Comparison of ENCODE assay signal across 8 cellular contexts in the genomic region with DNA sequence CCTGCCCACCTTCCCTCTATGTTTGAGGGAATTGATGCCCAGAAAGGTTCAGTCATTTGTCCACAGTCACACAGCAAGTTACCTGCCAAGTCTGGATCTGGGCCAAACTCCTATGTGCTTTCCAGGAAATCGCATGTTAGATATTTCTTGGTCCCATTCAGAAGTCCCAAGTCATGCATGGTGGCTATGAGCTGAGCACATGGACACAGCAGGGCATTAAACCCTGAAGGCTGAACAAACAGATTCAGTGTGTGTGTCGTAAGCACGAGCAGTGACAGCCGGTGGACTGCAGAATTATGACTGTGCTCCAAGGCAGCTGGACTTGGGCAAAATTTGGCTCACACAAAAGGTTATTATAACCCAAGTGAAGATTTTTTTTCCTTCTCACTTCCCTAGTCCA. TPM values are rescaled to one million over a fixed set of nuclear protein-coding genes. Genes with fewer than 3 reads are reported as not detected.
A peak's percentile ranks its signal among the peaks of the same experiment; 100 is the strongest.
DNase-seq lines count a peak whose midpoint lies in the region; ATAC-seq, FAIRE-seq and TF ChIP-seq lines count a peak whose summit lies in the region.

No MANE protein-coding gene starts in this region.

- no peaks in the 10 kb centered on the region for H3K9me2 ChIP-seq in GM23338 (ENCODE audit: insufficient read depth)

- H3K4me3 Mint-ChIP-seq in GM23338, result no peak overlapping the region

- H3K27me3 Mint-ChIP-seq in GM23338 (ENCODE audit: insufficient read depth, low read depth, poor library complexity), result peaks cover 6% of the 10 kb centered on the region

- H3K36me3 ChIP-seq in brain microvascular endothelial cell (replicated peaks), result no peaks in the 10 kb centered on the region
- H3K36me3 ChIP-seq in GM23338 (ENCODE audit: insufficient read depth), result no peaks in the 10 kb centered on the region
- H3K36me3 ChIP-seq in small intestine (ENCODE audit: control insufficient read depth in 2 of 2, insufficient read depth in 2 of 2, low read length in 2 of 2), result no peaks in the 10 kb centered on the region

- no peak overlapping the region for H2AFZ ChIP-seq in GM23338

- no peaks in the 10 kb centered on the region for H3F3A ChIP-seq in GM23338 (replicated peaks; ENCODE audit: low read depth)

- peaks cover 17% of the 10 kb centered on the region; the same call in 2 of the 3 replicates for H3K4me1 Mint-ChIP-seq in GM23338

- no peak for FAIRE-seq in small intestine (lab: Jason Lieb, UNC)

- TF ChIP-seq CTCF in AG10803 (conservative IDR thresholded peaks at IDR 0.05; ENCODE audit: low read length) (no peak), NB4 (IDR thresholded peaks at IDR 0.05; ENCODE audit: low read depth, low read length) (no peak), brain microvascular endothelial cell (IDR thresholded peaks at IDR 0.05; ENCODE audit: low read depth, low read length, missing control alignments) (no peak), GM23338 (conservative IDR thresholded peaks at IDR 0.05; ENCODE audit: low read depth in 2 of 2) (no peak)

- in situ Hi-C loops in brain microvascular endothelial cell (cut with HindIII; ENCODE audit: low pct_ligation_motif_present, low sequenced_read_pairs), result no loop called here

- no peaks in the 10 kb centered on the region for H3K9me3 Mint-ChIP-seq in GM23338

- 23 to 38% (median 33%) methylated on average over 4 of the region's 4 CpGs for WGBS in small intestine, 3 donors

- ATAC-seq in GM23338 (no peak), GM19397 (IDR thresholded peaks at IDR 0.05; ENCODE audit: unreplicated experiment) (no peak), HG02973 (IDR thresholded peaks at IDR 0.05; ENCODE audit: unreplicated experiment) (no peak)

- H3K79me2 ChIP-seq in GM23338 (replicated peaks; ENCODE audit: insufficient read depth), result no peaks in the 10 kb centered on the region

- H3K9me3 ChIP-seq in small intestine (ENCODE audit: control insufficient read depth, low read depth), result no peaks in the 10 kb centered on the region

- peaks cover 1% of the 10 kb centered on the region for H3K27me3 ChIP-seq in brain microvascular endothelial cell (replicated peaks)
- H3K27me3 ChIP-seq in GM23338 (ENCODE audit: insufficient read depth), result no peaks in the 10 kb centered on the region
- H3K27me3 ChIP-seq in small intestine (ENCODE audit: control insufficient read depth in 2 of 2, insufficient read depth in 2 of 2, low read length in 2 of 2), result no peaks in the 10 kb centered on the region

- H3K27ac ChIP-seq in brain microvascular endothelial cell (no peak overlapping the region), GM23338 (ENCODE audit: low read depth) (no peak overlapping the region), small intestine (ENCODE audit: low read depth in 1 of 2, low read length in 1 of 2) (no peak overlapping the region)

- H3K4me3 ChIP-seq in AG10803 (ENCODE audit: low read length) (no peak overlapping the region), NB4 (ENCODE audit: low read depth, low read length) (no peak overlapping the region), brain microvascular endothelial cell (ENCODE audit: low read depth, low read length) (no peak overlapping the region), GM23338 (no peak overlapping the region), small intestine (ENCODE audit: low read depth in 1 of 2, low read length in 2 of 2) (no peak overlapping the region)

- TF ChIP-seq POLR2A in NB4 (IDR thresholded peaks at IDR 0.05; ENCODE audit: extremely low read depth, insufficient read length), result no peak

- H3K36me3 Mint-ChIP-seq in GM23338 (ENCODE audit: low read depth), result no peaks in the 10 kb centered on the region

- no peaks in the 10 kb centered on the region for H4K20me1 ChIP-seq in GM23338 (replicated peaks; ENCODE audit: insufficient read depth)

- H3K27ac Mint-ChIP-seq in GM23338, result no peak overlapping the region

- H3K4me2 ChIP-seq in GM23338, result no peak overlapping the region

- peak; percentile 90 for DNase-seq in AG10803 (ENCODE audit: low read depth)
- DNase-seq in NB4 (ENCODE audit: low read depth), result peak; percentile 80
- peak; percentile 67 for DNase-seq in brain microvascular endothelial cell
- DNase-seq in middle frontal gyrus (ENCODE audit: extremely low spot score, low spot score), result peak; percentile 31
- no peak for DNase-seq in GM23338 (ENCODE audit: low spot score)
- no peak for DNase-seq in small intestine

- H3K4me1 ChIP-seq in GM23338 (ENCODE audit: insufficient read depth) (no peaks in the 10 kb centered on the region; the same call in 1 of the 2 replicates), small intestine (ENCODE audit: control insufficient read depth in 2 of 2, insufficient read depth in 1 of 2, low read depth in 1 of 2, low read length in 1 of 2) (no peaks in the 10 kb centered on the region)

TF ChIP-seq in GM23338, 12 proteins besides CTCF, POLR2A, EP300 and RAD21:
- TF ChIP-seq, protein P1, sequence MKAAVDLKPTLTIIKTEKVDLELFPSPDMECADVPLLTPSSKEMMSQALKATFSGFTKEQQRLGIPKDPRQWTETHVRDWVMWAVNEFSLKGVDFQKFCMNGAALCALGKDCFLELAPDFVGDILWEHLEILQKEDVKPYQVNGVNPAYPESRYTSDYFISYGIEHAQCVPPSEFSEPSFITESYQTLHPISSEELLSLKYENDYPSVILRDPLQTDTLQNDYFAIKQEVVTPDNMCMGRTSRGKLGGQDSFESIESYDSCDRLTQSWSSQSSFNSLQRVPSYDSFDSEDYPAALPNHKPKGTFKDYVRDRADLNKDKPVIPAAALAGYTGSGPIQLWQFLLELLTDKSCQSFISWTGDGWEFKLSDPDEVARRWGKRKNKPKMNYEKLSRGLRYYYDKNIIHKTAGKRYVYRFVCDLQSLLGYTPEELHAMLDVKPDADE (IDR thresholded peaks at IDR 0.05), result no peak
- TF ChIP-seq STAT1 (IDR thresholded peaks at IDR 0.05; ENCODE audit: unreplicated experiment), result no peak
- no peak for TF ChIP-seq CREB1 (CRISPR knock-in tag; IDR thresholded peaks at IDR 0.05; ENCODE audit: low read depth)

RNA-seq across cellular contexts. Expression of a gene that starts 11.4 kb away (rescaled TPM):
- 142 and 150 TPM in 2 replicates for total RNA-seq in GM23338 (2014; rRNA removed; shearing (Covaris generic))
- polyA plus RNA-seq in GM23338 (2016; fragmentation: Nextera tagmentation; extraction: Ambion mirVana) (27.5 and 31.6 TPM in 2 replicates), small intestine (10 to 100 TPM in 1 of 3 donors, 1 to 10 TPM in 2; 6.9 to 10.8 (median 8.6) TPM)

Comparison
In these comparisons a context has a peak if more than half of its experiments do, and no peak if none do; other contexts are left out.
1. DNase-seq: peak in AG10803 (single experiment), NB4 (single experiment), brain microvascular endothelial cell (single experiment) and middle frontal gyrus (single experiment); none in GM23338 (single experiment) and small intestine (single experiment).